In the genomic region with DNA sequence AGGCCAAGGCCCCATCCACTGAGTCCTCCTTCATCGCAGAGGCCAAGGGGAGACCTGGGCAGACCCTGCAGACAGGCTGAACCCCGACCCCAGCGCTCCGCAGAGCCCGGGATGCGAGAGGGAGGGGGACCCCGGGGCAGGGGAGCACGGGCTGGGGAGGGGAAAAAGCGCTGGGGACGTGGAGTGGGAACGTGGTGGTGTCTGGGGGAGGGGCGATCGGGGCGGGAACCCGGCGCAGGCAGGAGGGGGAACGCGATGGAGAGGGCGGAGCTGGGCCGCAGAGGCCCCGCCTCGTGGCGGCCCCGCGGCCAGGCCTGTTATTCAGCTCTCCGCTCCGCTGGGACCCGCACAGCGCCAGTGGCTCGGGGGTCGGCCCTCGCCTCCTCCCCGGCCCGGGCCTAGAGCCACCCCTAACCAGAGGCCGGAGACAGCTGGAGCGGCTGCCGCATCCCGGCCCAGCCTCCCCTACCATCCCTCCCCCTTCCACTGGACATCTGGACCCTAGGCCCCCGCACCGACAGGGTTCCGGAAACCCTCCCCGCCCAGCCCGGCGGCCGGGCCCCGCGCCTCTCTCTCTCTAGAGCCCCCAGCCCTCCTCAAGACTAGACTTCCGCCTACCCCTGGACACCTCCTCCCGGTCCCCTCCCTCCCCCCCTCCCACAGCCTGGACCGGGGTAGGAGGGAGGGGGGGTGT, we compare ENCODE assay signal across 8 cellular contexts. TPM values are rescaled to one million over a fixed set of nuclear protein-coding genes. Genes with fewer than 3 reads are reported as not detected.
DNase-seq lines count a peak whose midpoint lies in the region; ATAC-seq, FAIRE-seq and TF ChIP-seq lines count a peak whose summit lies in the region.

A gene (plus strand): TSS at position 320 of the 694 bp plus-strand sequence. CDS start 460 bp downstream, outside the sequence.

- no peaks in the 10 kb centered on the region for H3K4me1 ChIP-seq in Caco-2
- peaks cover 8% of the 10 kb centered on the region for H3K4me1 ChIP-seq in fibroblast of lung (ENCODE audit: control insufficient read depth, extremely low read depth, insufficient read depth, low read length)
- peaks cover 6% of the 10 kb centered on the region for H3K4me1 ChIP-seq in upper lobe of right lung

- H3K9me3 ChIP-seq in Caco-2 (no peaks in the 10 kb centered on the region), fibroblast of lung (ENCODE audit: control insufficient read depth, insufficient read depth, low read depth, low read length) (no peaks in the 10 kb centered on the region), upper lobe of right lung (no peaks in the 10 kb centered on the region)

- ATAC-seq in activated T-cell treated with anti-CD3 and anti-CD28 coated beads, Interleukin-2, amount 50 U/mL, for 72 hours (replicated peaks in 1 of 2): peak; percentile 86 to 89
- ATAC-seq in naive B cell (ENCODE audit: low read depth in 2 of 2) (no peak), upper lobe of right lung (peak; percentile 69), HG02763 (IDR thresholded peaks at IDR 0.05; ENCODE audit: unreplicated experiment) (no peak)

- H3K79me2 ChIP-seq in fibroblast of lung (ENCODE audit: control insufficient read depth, insufficient read depth, low read length): no peaks in the 10 kb centered on the region

- no peak for FAIRE-seq in H54 (lab: Jason Lieb, UNC)

- H4K20me1 ChIP-seq in fibroblast of lung (ENCODE audit: control insufficient read depth, extremely low read depth, insufficient read depth, low read length): no peaks in the 10 kb centered on the region

- CTCF ChIA-PET in Caco-2 (lab: Charles Lee): interaction anchor here (0.6 to 1.7 kb wide), 3 partner anchors 22 to 31 kb away, joined by 4 to 8 read pairs (median 4); a partner anchor contains a TSS

- intact Hi-C loops in Caco-2 (cut with micrococcal nuclease; ENCODE audit: unreplicated experiment): no loop called here
- intact Hi-C loops in upper lobe of right lung (cut with DNase I): no loop called here

- H3K36me3 ChIP-seq in Caco-2 (ENCODE audit: control insufficient read depth, insufficient read depth, low read length) (no peaks in the 10 kb centered on the region; the same call in 1 of the 2 replicates), fibroblast of lung (ENCODE audit: control insufficient read depth, insufficient read depth, low read length) (peaks cover 2% of the 10 kb centered on the region), upper lobe of right lung (no peaks in the 10 kb centered on the region)

- H3K4me1 Mint-ChIP-seq in Caco-2 (ENCODE audit: low read depth, unreplicated experiment) (no peaks in the 10 kb centered on the region), naive B cell (peaks cover 30 to 47% (median 44%) of the 10 kb centered on the region in 3 donors)
- peaks cover 10% of the 10 kb centered on the region for H3K4me1 Mint-ChIP-seq in activated T-cell treated with anti-CD3 and anti-CD28 coated beads, Interleukin-2, amount 50 U/mL, for 72 hours (ENCODE audit: low read depth)

- H3K4me3 ChIP-seq in Caco-2 (ENCODE audit: low read depth, low read length) (peak within 1 kb of the TSS; percentile 74), fibroblast of lung (replicated peaks in 1 of 4; ENCODE audit: control extremely low read depth in 1 of 4, insufficient read depth in 1 of 4, low read depth in 3 of 4, low read length in 4 of 4) (peak within 1 kb of the TSS; percentile 48 to 70 (median 58)), upper lobe of right lung (peak within 1 kb of the TSS; percentile 62)

- DNase-seq in Caco-2: peak in 1 of 2 experiments; percentile 42
- peak; percentile 89 for DNase-seq in H54 (ENCODE audit: insufficient read length, low spot score)
- DNase-seq in NCI-H510A treated with DMSO at 0.1 percent for 48 hours (lab: John Stamatoyannopoulos, UW): peak; percentile 35
- peak; percentile 57 to 58 for DNase-seq in activated T-cell treated with anti-CD3 and anti-CD28 coated beads, Interleukin-2, amount 50 U/mL, for 72 hours
- DNase-seq in fibroblast of lung (ENCODE audit: low read depth in 2 of 2): peak; percentile 58 to 66
- DNase-seq in naive B cell: no peak
- DNase-seq in upper lobe of right lung: no peak

- peak within 1 kb of the TSS; percentile 62 for H3K4me2 ChIP-seq in fibroblast of lung (ENCODE audit: extremely low read depth, insufficient read depth, low read length)

- TF ChIP-seq CTCF in Caco-2 (IDR thresholded peaks at IDR 0.05; ENCODE audit: insufficient read depth in 1 of 2, low read depth in 1 of 2, low read length in 1 of 2, severe bottlenecking in 1 of 2, unreplicated experiment in 1 of 2) (no peak), fibroblast of lung (conservative IDR thresholded peaks at IDR 0.05 in 1 of 2, IDR thresholded peaks at IDR 0.05 in 1 of 2; ENCODE audit: low read depth in 1 of 2, low read length in 2 of 2) (no peak), upper lobe of right lung (IDR thresholded peaks at IDR 0.05) (no peak)

- no TSS peak for BruUV-seq in Caco-2 (replicated peaks; lab: Mats Ljungman, UMichigan)

- no peaks in the 10 kb centered on the region for H3K36me3 Mint-ChIP-seq in Caco-2 (ENCODE audit: insufficient read depth, unreplicated experiment)
- no peaks in the 10 kb centered on the region for H3K36me3 Mint-ChIP-seq in activated T-cell treated with anti-CD3 and anti-CD28 coated beads, Interleukin-2, amount 50 U/mL, for 72 hours (ENCODE audit: insufficient read depth in 2 of 2)
- H3K36me3 Mint-ChIP-seq in naive B cell: no peaks in the 10 kb centered on the region

- no peaks in the 10 kb centered on the region for H3K27me3 ChIP-seq in Caco-2 (replicated peaks; ENCODE audit: control insufficient read depth, insufficient read depth, low read length)
- H3K27me3 ChIP-seq in fibroblast of lung (ENCODE audit: control insufficient read depth, insufficient read depth, low read length): no peaks in the 10 kb centered on the region
- peaks cover 14% of the 10 kb centered on the region for H3K27me3 ChIP-seq in upper lobe of right lung

- peak within 1 kb of the TSS; percentile 55 for H2AFZ ChIP-seq in fibroblast of lung (ENCODE audit: low read length)

- H3K9ac ChIP-seq in fibroblast of lung (ENCODE audit: insufficient read depth, low read length): peak within 1 kb of the TSS; percentile 48

- no peak; the same call in 1 of the 2 replicates for TF ChIP-seq POLR2A in H54 (IDR thresholded peaks at IDR 0.05; ENCODE audit: low read depth, low read length)

- H3K27me3 Mint-ChIP-seq in Caco-2 (ENCODE audit: insufficient read depth, unreplicated experiment): no peaks in the 10 kb centered on the region
- H3K27me3 Mint-ChIP-seq in activated T-cell treated with anti-CD3 and anti-CD28 coated beads, Interleukin-2, amount 50 U/mL, for 72 hours (ENCODE audit: low read depth): peaks cover 23% of the 10 kb centered on the region
- H3K27me3 Mint-ChIP-seq in naive B cell: peaks cover 40 to 78% (median 61%) of the 10 kb centered on the region in 3 donors

- H3K9me3 Mint-ChIP-seq in Caco-2 (ENCODE audit: unreplicated experiment) (no peaks in the 10 kb centered on the region), naive B cell (no peaks in the 10 kb centered on the region)
- no peaks in the 10 kb centered on the region for H3K9me3 Mint-ChIP-seq in activated T-cell treated with anti-CD3 and anti-CD28 coated beads, Interleukin-2, amount 50 U/mL, for 72 hours

- POLR2A ChIA-PET in Caco-2 (lab: Charles Lee): no interaction called here

- no peak within 1 kb of the TSS for H3K27ac ChIP-seq in fibroblast of lung (ENCODE audit: insufficient read depth, low read length)
- peak within 1 kb of the TSS; percentile 73 for H3K27ac ChIP-seq in upper lobe of right lung

- H3K4me3 Mint-ChIP-seq in Caco-2 (ENCODE audit: unreplicated experiment) (peak within 1 kb of the TSS; percentile 54), naive B cell (peak within 1 kb of the TSS; percentile 57 to 90 (median 82))
- H3K4me3 Mint-ChIP-seq in activated T-cell treated with anti-CD3 and anti-CD28 coated beads, Interleukin-2, amount 50 U/mL, for 72 hours: peak within 1 kb of the TSS; percentile 36 to 83

- H3K27ac Mint-ChIP-seq in Caco-2 (ENCODE audit: unreplicated experiment) (no peak within 1 kb of the TSS), naive B cell (peak within 1 kb of the TSS in 1 of 6 donors; percentile 34)
- no peak within 1 kb of the TSS for H3K27ac Mint-ChIP-seq in activated T-cell treated with anti-CD3 and anti-CD28 coated beads, Interleukin-2, amount 50 U/mL, for 72 hours

RNA-seq across cellular contexts. Expression of the gene that starts here (rescaled TPM):
- total RNA-seq in Caco-2 (2022): 5.2 and 5.5 TPM in 2 replicates
- 1 to 10 TPM; 2.8 to 5.3 TPM for total RNA-seq in activated T-cell treated with anti-CD3 and anti-CD28 coated beads, Interleukin-2, amount 50 U/mL, for 72 hours
- total RNA-seq in fibroblast of lung: 34.4 and 40.0 TPM in 2 replicates
- 12.1 and 15.7 TPM in 2 replicates for polyA plus RNA-seq in fibroblast of lung
- 13.0 and 19.1 TPM in 2 replicates for polyA plus RNA-seq in fibroblast of lung (2012)
- polyA minus RNA-seq in fibroblast of lung (ENCODE audit: low replicate concordance): 11.7 and 20.1 TPM in 2 replicates
- polyA plus RNA-seq in naive B cell (ENCODE audit: low read depth in 6 of 6): not detected
- 16.3 TPM for total RNA-seq in upper lobe of right lung

Comparison
In these comparisons a context has a peak if more than half of its experiments do, and no peak if none do; other contexts are left out.
1. RNA of the gene that starts here (polyA plus RNA-seq): 12.1 to 19.1 TPM in fibroblast of lung; not detected in naive B cell; every median in the first group is over 10 times any median in the second.
2. DNase-seq: peak in H54 (single experiment), NCI-H510A treated with DMSO at 0.1 percent for 48 hours (single experiment), activated T-cell treated with anti-CD3 and anti-CD28 coated beads, Interleukin-2, amount 50 U/mL, for 72 hours (2 of 2) and fibroblast of lung (2 of 2); none in naive B cell (single experiment) and upper lobe of right lung (single experiment).
3. ATAC-seq: peak in activated T-cell treated with anti-CD3 and anti-CD28 coated beads, Interleukin-2, amount 50 U/mL, for 72 hours (2 of 2) and upper lobe of right lung (single experiment); none in naive B cell (0 of 2) and HG02763 (single experiment).
4. Peak in every context shown above with its lines, with median percentiles within 50 percentile points of each other: H3K4me3 ChIP-seq and H3K4me3 Mint-ChIP-seq.